21 cellular contexts compared by ENCODE assay signal in genomic region chr19:56596676-56597075, GRCh38. TPM values are rescaled to one million over a fixed set of nuclear protein-coding genes. Genes with fewer than 3 reads are reported as not detected.
A peak's percentile ranks its signal among the peaks of the same experiment; 100 is the strongest.
DNase-seq lines count a peak whose midpoint lies in the region; ATAC-seq and TF ChIP-seq lines count a peak whose summit lies in the region.
"Had no signal": no experiment of that assay in that cellular context is flagged by ENCODE, and none has a peak within 500 bp of the region (broad histone marks: within the 10 kb centered on the region; RNA-seq: fewer than 3 reads in every experiment).

No MANE protein-coding gene starts in this region.

- intact Hi-C loops in CD4-positive, alpha-beta memory T cell (cut with micrococcal nuclease) = loop anchor here (5.0 kb wide), 1 partner anchor 194 kb away; the partner anchor contains the start of gene ZNF583

- H3K9ac ChIP-seq in SK-N-SH = no peak overlapping the region

- peaks cover 2 to 42% (median 33%) of the 10 kb centered on the region in 8 donors for H3K9me3 Mint-ChIP-seq in CD4-positive, alpha-beta memory T cell
- peaks cover 8 to 62% (median 38%) of the 10 kb centered on the region in 9 donors for H3K9me3 Mint-ChIP-seq in naive thymus-derived CD8-positive, alpha-beta T cell

- TF ChIP-seq CTCF in SK-N-SH (IDR thresholded peaks at IDR 0.05) (no peak), cardiac fibroblast (IDR thresholded peaks at IDR 0.05; ENCODE audit: low read depth, low read length) (no peak)

- DNase-seq in SK-N-SH (no peak), cardiac fibroblast (ENCODE audit: low read depth in 2 of 2) (peak; percentile 18 to 25), NCI-H2081 treated with DMSO at 0.1 percent for 48 hours (lab: John Stamatoyannopoulos, UW) (no peak), DMS 273 treated with DMSO at 0.1 percent for 48 hours (lab: John Stamatoyannopoulos, UW) (no peak), GM19240 (ENCODE audit: insufficient read length, low spot score) (no peak)
- no peak for DNase-seq in CD4-positive, alpha-beta memory T cell
- DNase-seq in naive thymus-derived CD8-positive, alpha-beta T cell = no peak
- DNase-seq: activated gamma-delta T cell treated with Interleukin-2 at 50 U/mL for 16 hours; DMS79 treated with DMSO at 0.1 percent for 48 hours; dorsolateral prefrontal cortex; mucosa of descending colon; MV-4-11; NCI-H2081; NCI-H526; posterior cingulate gyrus; stimulated activated naive CD4-positive, alpha-beta T cell; trophoblast cell had no signal

- H3K36me3 Mint-ChIP-seq in CD4-positive, alpha-beta memory T cell = peaks cover 38 to 44% of the 10 kb centered on the region in 2 donors
- peaks cover 40 to 44% (median 42%) of the 10 kb centered on the region in 3 donors for H3K36me3 Mint-ChIP-seq in naive thymus-derived CD8-positive, alpha-beta T cell

- POLR2A ChIA-PET in SK-N-SH (lab: Yijun Ruan, JAX) = no interaction called here
- POLR2A ChIA-PET in CD4-positive, alpha-beta memory T cell (lab: Charles Lee; ENCODE audit: partially characterized antibody) = no interaction called here
- POLR2A ChIA-PET in naive thymus-derived CD8-positive, alpha-beta T cell (lab: Charles Lee) = no interaction called here

- H3K9me2 ChIP-seq in SK-N-SH = no peaks in the 10 kb centered on the region

- H3F3A ChIP-seq in SK-N-SH (replicated peaks; ENCODE audit: insufficient read depth) = no peaks in the 10 kb centered on the region

- CTCF ChIA-PET in SK-N-SH (lab: Yijun Ruan, JAX) = no interaction called here
- CTCF ChIA-PET in CD4-positive, alpha-beta memory T cell (lab: Charles Lee; ENCODE audit: partially characterized antibody) = no interaction called here

- no peak overlapping the region for H2AFZ ChIP-seq in SK-N-SH (ENCODE audit: low read depth)

- H3K4me1 Mint-ChIP-seq in CD4-positive, alpha-beta memory T cell = peaks cover 16 to 25% (median 21%) of the 10 kb centered on the region in 4 donors
- H3K4me1 Mint-ChIP-seq in naive thymus-derived CD8-positive, alpha-beta T cell = peaks cover 19 to 28% (median 24%) of the 10 kb centered on the region in 4 donors

- TF ChIP-seq EP300 in SK-N-SH (IDR thresholded peaks at IDR 0.05; ENCODE audit: borderline replicate concordance in 1 of 2, low read depth in 1 of 2, low read length in 1 of 2) = no peak

- peaks cover 14 to 30% of the 10 kb centered on the region in 2 experiments for H3K36me3 ChIP-seq in SK-N-SH (replicated peaks in 1 of 2; ENCODE audit: control insufficient read depth in 1 of 2, insufficient read depth in 2 of 2, low read length in 1 of 2)
- H3K36me3 ChIP-seq in CD4-positive, alpha-beta memory T cell (ENCODE audit: insufficient read depth, low read length) = peaks cover 7% of the 10 kb centered on the region

- no peak overlapping the region for H3K27ac ChIP-seq in SK-N-SH (ENCODE audit: low read depth in 2 of 2, low read length in 1 of 2)
- H3K27ac ChIP-seq in CD4-positive, alpha-beta memory T cell (ENCODE audit: low read depth, low read length) = no peak overlapping the region
- H3K27ac ChIP-seq: 22Rv1, C4-2B, dorsolateral prefrontal cortex had no signal

- H3K27me3 ChIP-seq in SK-N-SH (ENCODE audit: insufficient read depth) = no peaks in the 10 kb centered on the region
- no peaks in the 10 kb centered on the region for H3K27me3 ChIP-seq in CD4-positive, alpha-beta memory T cell (ENCODE audit: insufficient read depth, low read length)
- H3K27me3 ChIP-seq: dorsolateral prefrontal cortex had no signal

- WGBS in SK-N-SH (ENCODE audit: low lambda C conversion rate) = 85% methylated on average over 4 of the region's 4 CpGs

- TF ChIP-seq RAD21 in SK-N-SH (IDR thresholded peaks at IDR 0.05; ENCODE audit: low read length) = no peak

- H3K9me3 ChIP-seq in SK-N-SH = peaks cover 10% of the 10 kb centered on the region; the same call in 1 of the 2 replicates
- H3K9me3 ChIP-seq in CD4-positive, alpha-beta memory T cell (ENCODE audit: control insufficient read depth in 1 of 2, low read length in 2 of 2) = peaks cover 0 to 10% of the 10 kb centered on the region in 2 donors

- peak overlapping the region; percentile 83; the same call in 1 of the 2 replicates for H3K4me2 ChIP-seq in SK-N-SH

- peak overlapping the region in 7 of 8 donors; percentile 88 to 98 (median 93) for H3K4me3 Mint-ChIP-seq in CD4-positive, alpha-beta memory T cell
- H3K4me3 Mint-ChIP-seq in naive thymus-derived CD8-positive, alpha-beta T cell = peak overlapping the region in 9 of 10 donors; percentile 81 to 99 (median 95)

- no peak for ATAC-seq in SK-N-SH treated with all-trans-retinoic acid at 6 μM for 48 hours
- ATAC-seq in naive thymus-derived CD8-positive, alpha-beta T cell = no peak
- ATAC-seq: mucosa of descending colon had no signal

- no peaks in the 10 kb centered on the region for H4K20me1 ChIP-seq in SK-N-SH (ENCODE audit: insufficient read depth)

- peaks cover 0 to 5% of the 10 kb centered on the region in 2 experiments; a peak in 1 of 4 replicates for H3K4me1 ChIP-seq in SK-N-SH (ENCODE audit: control insufficient read depth in 1 of 2, insufficient read depth in 2 of 2, low read depth in 1 of 2, low read length in 1 of 2)
- peaks cover 17% of the 10 kb centered on the region for H3K4me1 ChIP-seq in CD4-positive, alpha-beta memory T cell (ENCODE audit: insufficient read depth, low read length)

- peaks cover 62% of the 10 kb centered on the region for H3K79me2 ChIP-seq in SK-N-SH (ENCODE audit: insufficient read depth)

- H3K4me3 ChIP-seq in SK-N-SH (ENCODE audit: low read depth in 2 of 2, low read length in 1 of 2) = peak overlapping the region in 1 of 2 experiments; percentile 6; a peak in 1 of 4 replicates
- no peak overlapping the region for H3K4me3 ChIP-seq in CD4-positive, alpha-beta memory T cell (ENCODE audit: low read length in 2 of 2)
- no peak overlapping the region for H3K4me3 ChIP-seq in cardiac fibroblast (replicated peaks in 1 of 2; ENCODE audit: low read depth in 2 of 2, low read length in 2 of 2)
- H3K4me3 ChIP-seq: mucosa of descending colon had no signal

- no peak overlapping the region for H3K27ac Mint-ChIP-seq in CD4-positive, alpha-beta memory T cell
- H3K27ac Mint-ChIP-seq in naive thymus-derived CD8-positive, alpha-beta T cell = no peak overlapping the region

- H3K27me3 Mint-ChIP-seq in CD4-positive, alpha-beta memory T cell = no peaks in the 10 kb centered on the region
- no peaks in the 10 kb centered on the region for H3K27me3 Mint-ChIP-seq in naive thymus-derived CD8-positive, alpha-beta T cell

TF ChIP-seq in SK-N-SH, 30 proteins besides CTCF, POLR2A, EP300 and RAD21 (continues in another document):
- no peak for TF ChIP-seq FOXJ3 (CRISPR knock-in tag; IDR thresholded peaks at IDR 0.05)
- no peak for TF ChIP-seq YY1 (IDR thresholded peaks at IDR 0.05; ENCODE audit: low read depth)
- no peak for TF ChIP-seq FOXM1 (IDR thresholded peaks at IDR 0.05; ENCODE audit: low read depth)
- no peak for TF ChIP-seq RFX5 (IDR thresholded peaks at IDR 0.05; ENCODE audit: low read length)

TF ChIP-seq in SK-N-SH treated with all-trans-retinoic acid at 6 μM for 48 hours, 23 proteins besides CTCF, POLR2A, EP300 and RAD21 (continues in another document):
- TF ChIP-seq BACH2 (CRISPR knock-in tag; IDR thresholded peaks at IDR 0.05; ENCODE audit: borderline replicate concordance) (no peak), ZFP30 (CRISPR knock-in tag; IDR thresholded peaks at IDR 0.05) (no peak), ISL1 (CRISPR knock-in tag; IDR thresholded peaks at IDR 0.05) (no peak), ZNF565 (CRISPR knock-in tag; conservative IDR thresholded peaks at IDR 0.05; ENCODE audit: low read depth) (no peak)

RNA-seq across cellular contexts. Expression of gene ZNF71, which starts 1.6 kb away (rescaled TPM):
- polyA plus RNA-seq in SK-N-SH (2012; rRNA removed) = 6.3 and 7.1 TPM in 2 replicates
- polyA plus RNA-seq in SK-N-SH (2012; cell fraction: cytosol; rRNA removed) = 4.5 and 6.1 TPM in 2 replicates
- polyA plus RNA-seq in SK-N-SH (2012; cell fraction: nucleus; rRNA removed) = 4.9 and 5.0 TPM in 2 replicates
- total RNA-seq in CD4-positive, alpha-beta memory T cell = 1 to 10 TPM; 8.2 to 8.3 TPM
- 10 to 100 TPM in 1 of 2 donors, 1 to 10 TPM in 1; 7.1 to 13.7 TPM for polyA plus RNA-seq in CD4-positive, alpha-beta memory T cell
- total RNA-seq in naive thymus-derived CD8-positive, alpha-beta T cell = 1 to 10 TPM; 7.9 to 9.3 TPM
- 1 to 10 TPM; 6.3 to 9.8 (median 6.9) TPM for polyA plus RNA-seq in naive thymus-derived CD8-positive, alpha-beta T cell

RNA-seq across cellular contexts. Expression of gene ZNF470, which starts 29.4 kb away (rescaled TPM):
- polyA plus RNA-seq in SK-N-SH (2012; rRNA removed) = 2.1 and 2.5 TPM in 2 replicates
- polyA plus RNA-seq in SK-N-SH (2012; cell fraction: cytosol; rRNA removed) = 1.9 TPM in 2 replicates
- 6.3 and 8.4 TPM in 2 replicates for polyA plus RNA-seq in SK-N-SH (2012; cell fraction: nucleus; rRNA removed)
- total RNA-seq in CD4-positive, alpha-beta memory T cell = 1 to 10 TPM; 4.9 to 5.0 TPM
- polyA plus RNA-seq in CD4-positive, alpha-beta memory T cell = 1 to 10 TPM; 1.2 to 2.7 TPM
- 1 to 10 TPM; 8.5 to 9.0 TPM for total RNA-seq in naive thymus-derived CD8-positive, alpha-beta T cell
- 1 to 10 TPM; 1.7 to 3.4 (median 1.8) TPM for polyA plus RNA-seq in naive thymus-derived CD8-positive, alpha-beta T cell

RNA-seq across cellular contexts. Expression of gene SMIM17, which starts 46.3 kb away (rescaled TPM):
- 0.05 and 0.06 TPM in 2 replicates for polyA plus RNA-seq in SK-N-SH (2012; rRNA removed)
- 0.16 and 0.19 TPM in 2 replicates for polyA plus RNA-seq in SK-N-SH (2012; cell fraction: cytosol; rRNA removed)
- 0.37 and 0.49 TPM in 2 replicates for polyA plus RNA-seq in SK-N-SH (2012; cell fraction: nucleus; rRNA removed)
- total RNA-seq in CD4-positive, alpha-beta memory T cell = not detected
- polyA plus RNA-seq in CD4-positive, alpha-beta memory T cell = not detected
- total RNA-seq in naive thymus-derived CD8-positive, alpha-beta T cell = not detected
- polyA plus RNA-seq in naive thymus-derived CD8-positive, alpha-beta T cell = under 1 TPM in 1 of 3 donors, not detected in 2; 0.21 TPM
- total RNA-seq: activated CD8-positive, alpha-beta memory T cell treated with anti-CD3 and anti-CD28 coated beads for 36 hours had no signal

RNA-seq across cellular contexts. Expression of gene ZFP28, which starts 57.9 kb away (rescaled TPM):
- polyA plus RNA-seq in SK-N-SH (2012; rRNA removed) = 3.5 and 4.9 TPM in 2 replicates
- polyA plus RNA-seq in SK-N-SH (2012; cell fraction: cytosol; rRNA removed) = 3.3 and 3.7 TPM in 2 replicates
- polyA plus RNA-seq in SK-N-SH (2012; cell fraction: nucleus; rRNA removed) = 8.1 and 14.5 TPM in 2 replicates
- total RNA-seq in CD4-positive, alpha-beta memory T cell = 1 to 10 TPM; 8.3 to 8.8 TPM
- 1 to 10 TPM; 1.5 to 3.0 TPM for polyA plus RNA-seq in CD4-positive, alpha-beta memory T cell
- total RNA-seq in naive thymus-derived CD8-positive, alpha-beta T cell = 10 to 100 TPM; 11.7 to 13.3 TPM
- 1 to 10 TPM in 2 of 3 donors, under 1 TPM in 1; 0.93 to 2.8 (median 1.7) TPM for polyA plus RNA-seq in naive thymus-derived CD8-positive, alpha-beta T cell

Comparison
In these comparisons a context has a peak if more than half of its experiments do, and no peak if none do; other contexts are left out.
1. DNase-seq: peak in cardiac fibroblast (2 of 2); none in SK-N-SH (single experiment), CD4-positive, alpha-beta memory T cell (0 of 5), naive thymus-derived CD8-positive, alpha-beta T cell (0 of 10), NCI-H2081 treated with DMSO at 0.1 percent for 48 hours (single experiment), DMS 273 treated with DMSO at 0.1 percent for 48 hours (single experiment) and GM19240 (single experiment).